ENCODE assay signal across 1 cellular context in genomic region chr11:33894402-33894754, GRCh38.
TF ChIP-seq lines count a peak whose summit lies in the region.

No MANE protein-coding gene starts in this region.

TF ChIP-seq in HepG2, 621 proteins besides CTCF, POLR2A, EP300 and RAD21 (continued from another document):
- no peak for TF ChIP-seq TRIM22 (IDR thresholded peaks at IDR 0.05)
- no peak for TF ChIP-seq ATM (IDR thresholded peaks at IDR 0.05; ENCODE audit: borderline replicate concordance)
- no peak for TF ChIP-seq ZNF251 (CRISPR knock-in tag; IDR thresholded peaks at IDR 0.05)
- TF ChIP-seq ZNF570 (CRISPR knock-in tag; IDR thresholded peaks at IDR 0.05; ENCODE audit: borderline replicate concordance), result no peak
- no peak for TF ChIP-seq CBX2 (IDR thresholded peaks at IDR 0.05; ENCODE audit: low read depth, low read length)
- TF ChIP-seq CBX2 (CRISPR knock-in tag; IDR thresholded peaks at IDR 0.05; ENCODE audit: low read depth), result no peak
- TF ChIP-seq JUN (CRISPR knock-in tag; IDR thresholded peaks at IDR 0.05), result no peak
- TF ChIP-seq, protein P1, sequence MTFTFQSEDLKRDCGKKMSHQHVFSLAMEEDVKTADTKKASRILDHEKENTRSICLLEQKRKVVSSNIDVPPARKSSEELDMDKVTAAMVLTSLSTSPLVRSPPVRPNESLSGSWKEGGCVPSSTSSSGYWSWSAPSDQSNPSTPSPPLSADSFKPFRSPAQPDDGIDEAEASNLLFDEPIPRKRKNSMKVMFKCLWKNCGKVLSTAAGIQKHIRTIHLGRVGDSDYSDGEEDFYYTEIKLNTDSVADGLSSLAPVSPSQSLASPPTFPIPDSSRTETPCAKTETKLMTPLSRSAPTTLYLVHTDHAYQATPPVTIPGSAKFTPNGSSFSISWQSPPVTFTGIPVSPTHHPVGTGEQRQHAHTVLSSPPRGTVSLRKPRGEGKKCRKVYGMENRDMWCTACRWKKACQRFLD (CRISPR knock-in tag; IDR thresholded peaks at IDR 0.05; ENCODE audit: borderline replicate concordance), result no peak
- TF ChIP-seq ZNF207 (IDR thresholded peaks at IDR 0.05; ENCODE audit: borderline replicate concordance), result no peak
- no peak for TF ChIP-seq FOSL1 (CRISPR knock-in tag; IDR thresholded peaks at IDR 0.05; ENCODE audit: borderline replicate concordance)
- TF ChIP-seq SMAD1 (CRISPR knock-in tag; IDR thresholded peaks at IDR 0.05; ENCODE audit: borderline replicate concordance, low read depth), result no peak
- no peak for TF ChIP-seq ARID2 (CRISPR knock-in tag; IDR thresholded peaks at IDR 0.05; ENCODE audit: borderline replicate concordance)
- TF ChIP-seq SNAPC2 (CRISPR knock-in tag; IDR thresholded peaks at IDR 0.05), result no peak
- TF ChIP-seq GATAD1 (CRISPR knock-in tag; IDR thresholded peaks at IDR 0.05), result no peak
- TF ChIP-seq FOXM1 (CRISPR knock-in tag; IDR thresholded peaks at IDR 0.05), result no peak
